ENCODE assay signal across 15 cellular contexts in genomic region chr3:95172144-95172543, GRCh38.
"Had no signal": no experiment of that assay in that cellular context is flagged by ENCODE, and none has a peak within 500 bp of the region (broad histone marks: within the 10 kb centered on the region; RNA-seq: fewer than 3 reads in every experiment).

No MANE protein-coding gene starts in this region.

- DNase-seq: effector memory CD8-positive, alpha-beta T cell; erythroblast; foreskin keratinocyte; kidney; mammary epithelial cell; naive thymus-derived CD4-positive, alpha-beta T cell; posterior cingulate gyrus; right cardiac atrium; stimulated activated CD4-positive, alpha-beta T cell treated with anti-CD3 and anti-CD28 coated beads, Interleukin-2, amount 100 ng/mL, for 48 hours; stimulated activated naive CD8-positive, alpha-beta T cell treated with anti-CD3 and anti-CD28 coated beads, Interleukin-15, Interleukin-2, amounts not matched to agents 100 U/mL and 50 U/mL, for 24 hours; thyroid gland had no signal

- ATAC-seq: effector memory CD8-positive, alpha-beta T cell; foreskin keratinocyte; naive thymus-derived CD4-positive, alpha-beta T cell; right cardiac atrium; stimulated activated naive CD8-positive, alpha-beta T cell treated with anti-CD3 and anti-CD28 coated beads, Interleukin-15, Interleukin-2, amounts not matched to agents 100 U/mL and 50 U/mL, for 24 hours had no signal

- H2AFZ ChIP-seq: hepatocyte had no signal

- H3K27me3 ChIP-seq: foreskin keratinocyte, hepatocyte, neutrophil, suprapubic skin, thyroid gland had no signal

- FAIRE-seq: kidney had no signal

- H3K27ac ChIP-seq: foreskin keratinocyte, hepatocyte, neutrophil, suprapubic skin, thyroid gland had no signal

- H3K4me3 ChIP-seq: hepatocyte, smooth muscle cell, suprapubic skin, thyroid gland had no signal

- H3K9me3 ChIP-seq: neutrophil, suprapubic skin, thyroid gland had no signal

- H3K4me2 ChIP-seq: hepatocyte, smooth muscle cell had no signal

- H3K4me1 ChIP-seq: foreskin keratinocyte, suprapubic skin, thyroid gland had no signal

- H3K36me3 ChIP-seq: neutrophil, suprapubic skin, thyroid gland had no signal

- H3K79me2 ChIP-seq: hepatocyte had no signal
